Comparison of ENCODE assay signal across 8 cellular contexts in the genomic region with DNA sequence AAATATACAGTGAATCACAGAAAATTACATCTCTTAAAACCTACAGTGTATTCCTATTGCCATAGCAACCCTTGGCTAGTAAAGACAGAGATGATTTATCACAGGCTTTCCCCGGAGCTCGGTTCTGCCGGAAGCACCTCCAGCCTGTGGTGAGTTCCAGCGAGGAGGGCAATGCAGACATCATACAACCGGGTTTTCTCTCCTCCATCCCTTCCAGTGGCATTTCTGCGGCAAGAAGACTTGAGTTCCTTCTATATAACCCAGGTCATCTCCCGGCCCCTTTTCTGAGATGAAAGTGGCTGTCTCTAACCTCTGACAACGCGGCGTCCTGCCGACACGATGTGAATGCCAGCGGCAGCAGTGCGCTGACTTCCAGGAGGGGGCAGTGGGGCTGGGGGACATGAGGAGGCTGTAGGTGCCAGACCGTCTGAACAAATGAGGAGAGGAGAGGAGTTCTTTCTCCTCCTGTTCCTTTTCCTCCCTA.
A peak's percentile ranks its signal among the peaks of the same experiment; 100 is the strongest.
DNase-seq lines count a peak whose midpoint lies in the region; TF ChIP-seq lines count a peak whose summit lies in the region.

No MANE protein-coding gene starts in this region.

- H3K9me3 ChIP-seq in duodenal mucosa (ENCODE audit: control insufficient read depth in 1 of 2, low read length in 2 of 2) = peaks cover 0 to 1% of the 10 kb centered on the region in 2 donors

- peak; percentile 54 for TF ChIP-seq CTCF in GM12864 (IDR thresholded peaks at IDR 0.05; ENCODE audit: low read depth, low read length, missing control alignments)

- no peak overlapping the region for H3K27ac ChIP-seq in duodenal mucosa (ENCODE audit: low read depth, low read length)

- H3K4me3 ChIP-seq in GM12864 (ENCODE audit: low read depth, low read length) (peak overlapping the region; percentile 55), duodenal mucosa (ENCODE audit: low read depth in 1 of 2, low read length in 2 of 2) (peak overlapping the region; percentile 52 to 60)

- DNase-seq in GM12864 (ENCODE audit: low read depth) = no peak
- peak; percentile 48 for DNase-seq in Kasumi-1 (lab: John Stamatoyannopoulos, UW)
- DNase-seq in activated CD4-positive, alpha-beta T cell treated with anti-CD3 and anti-CD28 coated beads, Interleukin-2, amount 50 U/mL, for 1 hour = peak; percentile 33
- DNase-seq in midbrain (lab: John Stamatoyannopoulos, UW) = peak; percentile 74
- peak in 4 of 6 experiments; percentile 3 to 47 (median 30) for DNase-seq in stimulated activated naive CD4-positive, alpha-beta T cell (lab: John Stamatoyannopoulos, UW)
- no peak for DNase-seq in NCI-H1048 (lab: John Stamatoyannopoulos, UW)
- no peak for DNase-seq in middle frontal gyrus (ENCODE audit: extremely low spot score, low spot score)

- H3K9ac ChIP-seq in duodenal mucosa (ENCODE audit: low read depth in 1 of 2, low read length in 2 of 2) = peak overlapping the region in 1 of 2 donors; percentile 12

- H3K4me1 ChIP-seq in duodenal mucosa (ENCODE audit: control insufficient read depth in 1 of 2, insufficient read depth in 2 of 2, low read length in 2 of 2) = peaks cover 0 to 7% of the 10 kb centered on the region in 2 donors

- H3K27me3 ChIP-seq in duodenal mucosa (ENCODE audit: control insufficient read depth in 1 of 2, insufficient read depth in 2 of 2, low read length in 2 of 2) = peaks cover 0 to 11% of the 10 kb centered on the region in 2 donors

- H3K36me3 ChIP-seq in duodenal mucosa (ENCODE audit: control insufficient read depth in 1 of 2, insufficient read depth in 2 of 2, low read length in 2 of 2) = no peaks in the 10 kb centered on the region

Comparison
In these comparisons a context has a peak if more than half of its experiments do, and no peak if none do; other contexts are left out.
1. DNase-seq: peak in Kasumi-1 (2 of 2), activated CD4-positive, alpha-beta T cell treated with anti-CD3 and anti-CD28 coated beads, Interleukin-2, amount 50 U/mL, for 1 hour (single experiment), midbrain (single experiment) and stimulated activated naive CD4-positive, alpha-beta T cell (4 of 6); none in GM12864 (single experiment), NCI-H1048 (single experiment) and middle frontal gyrus (single experiment).